17 cellular contexts compared by ENCODE assay signal in the genomic region with DNA sequence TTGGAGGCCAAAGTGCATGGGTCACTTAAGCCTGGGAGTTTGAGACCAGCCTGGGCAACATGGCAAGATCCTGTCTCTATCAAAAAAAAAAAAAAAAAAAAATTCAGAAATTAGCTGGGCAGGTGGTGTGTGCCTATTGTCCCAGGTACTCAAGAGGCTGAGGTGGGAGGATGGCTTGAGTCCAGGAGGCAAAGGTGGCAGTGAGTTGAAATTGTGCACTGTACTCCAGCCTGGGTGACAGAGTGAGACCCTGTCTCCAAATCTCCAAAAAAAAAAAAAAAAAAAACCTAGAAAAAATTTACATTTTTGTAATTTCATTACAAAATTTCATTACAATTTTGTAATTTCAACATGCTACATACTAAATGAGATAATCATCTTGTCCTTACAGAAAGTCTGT. TPM values are rescaled to one million over a fixed set of nuclear protein-coding genes. Genes with fewer than 3 reads are reported as not detected.
A peak's percentile ranks its signal among the peaks of the same experiment; 100 is the strongest.
DNase-seq lines count a peak whose midpoint lies in the region; ATAC-seq and TF ChIP-seq lines count a peak whose summit lies in the region.
"Had no signal": no experiment of that assay in that cellular context is flagged by ENCODE, and none has a peak within 500 bp of the region (broad histone marks: within the 10 kb centered on the region; RNA-seq: fewer than 3 reads in every experiment).

No MANE protein-coding gene starts in this region.

- H3K27ac ChIP-seq in 22Rv1, result peak overlapping the region; percentile 53
- H3K27ac ChIP-seq in RWPE2 (ENCODE audit: poor library complexity, severe bottlenecking), result peak overlapping the region; percentile 43
- H3K27ac ChIP-seq in lower lobe of right lung, result peak overlapping the region; percentile 54

- TF ChIP-seq CTCF in 22Rv1 (IDR thresholded peaks at IDR 0.05) (no peak), RWPE2 (IDR thresholded peaks at IDR 0.05; ENCODE audit: poor library complexity, severe bottlenecking) (no peak), lower lobe of right lung (IDR thresholded peaks at IDR 0.05) (no peak)

- H3K27me3 ChIP-seq in RWPE2 (ENCODE audit: insufficient read depth, poor library complexity, severe bottlenecking) (no peaks in the 10 kb centered on the region), lower lobe of right lung (ENCODE audit: low read depth) (no peaks in the 10 kb centered on the region)
- H3K27me3 ChIP-seq: brain microvascular endothelial cell, dorsolateral prefrontal cortex had no signal

- DNase-seq in DMS53 (lab: John Stamatoyannopoulos, UW), result peak; percentile 61
- no peak for DNase-seq in RWPE2 (ENCODE audit: low spot score)
- no peak for DNase-seq in lower lobe of right lung
- no peak for DNase-seq in head of caudate nucleus
- DNase-seq in left lobe of liver (ENCODE audit: low spot score), result no peak
- DNase-seq: activated naive CD4-positive, alpha-beta T cell; DND-41; dorsolateral prefrontal cortex; GOT3; NCI-H524; T-helper 1 cell had no signal

- H3K4me3 ChIP-seq in RWPE2 (ENCODE audit: severe bottlenecking) (no peak overlapping the region), lower lobe of right lung (no peak overlapping the region)
- H3K4me3 ChIP-seq: dorsolateral prefrontal cortex, PC-9 had no signal

- intact Hi-C loops in lower lobe of right lung (cut with DNase I), result no loop called here
- intact Hi-C loops in head of caudate nucleus (cut with DNase I), result no loop called here

- H3K4me1 ChIP-seq in RWPE2 (ENCODE audit: insufficient read depth, poor library complexity, severe bottlenecking) (peaks cover 27% of the 10 kb centered on the region), lower lobe of right lung (peaks cover 72% of the 10 kb centered on the region)

- H3K36me3 ChIP-seq in RWPE2 (ENCODE audit: low read depth) (no peaks in the 10 kb centered on the region), lower lobe of right lung (no peaks in the 10 kb centered on the region)
- H3K36me3 ChIP-seq: brain microvascular endothelial cell had no signal

- ATAC-seq in RWPE2 (ENCODE audit: low read depth) (no peak), lower lobe of right lung (no peak), left lobe of liver (no peak), HG03565 (IDR thresholded peaks at IDR 0.05; ENCODE audit: unreplicated experiment) (no peak), HG03378 (IDR thresholded peaks at IDR 0.05; ENCODE audit: unreplicated experiment) (no peak)
- ATAC-seq: stimulated activated effector memory CD8-positive, alpha-beta T cell treated with anti-CD3 and anti-CD28 coated beads, Interleukin-12 subunit alpha, Interleukin-12 subunit beta, amount 100 ng/mL, for 72 hours had no signal

- H3K9me3 ChIP-seq in RWPE2 (ENCODE audit: severe bottlenecking) (no peaks in the 10 kb centered on the region), lower lobe of right lung (no peaks in the 10 kb centered on the region)

RNA-seq across cellular contexts. Expression of a gene that starts 42.7 kb away (rescaled TPM):
- total RNA-seq in lower lobe of right lung, result 129 TPM
- total RNA-seq in left lobe of liver, result 46.8 TPM
